Comparison of ENCODE assay signal across 8 cellular contexts in genomic region chr16:71412270-71413160, GRCh38. TPM values are rescaled to one million over a fixed set of nuclear protein-coding genes. Genes with fewer than 3 reads are reported as not detected.
DNase-seq lines count a peak whose midpoint lies in the region; ATAC-seq and TF ChIP-seq lines count a peak whose summit lies in the region.

No MANE protein-coding gene starts in this region.

- H3F3A ChIP-seq in neural progenitor cell (ENCODE audit: low read depth) = no peaks in the 10 kb centered on the region

- ATAC-seq in activated T-helper 17 cell treated with anti-CD3 and anti-CD28 coated beads, Interleukin-2, amount 50 U/mL, for 72 hours (replicated peaks) = peak; percentile 82
- peak; percentile 78 for ATAC-seq in foreskin keratinocyte

- no peaks in the 10 kb centered on the region for H3K79me2 ChIP-seq in KMS-11 (ENCODE audit: insufficient read depth, low read depth)
- H3K79me2 ChIP-seq in neural progenitor cell (ENCODE audit: low read depth) = no peaks in the 10 kb centered on the region

- peak overlapping the region; percentile 52; the same call in 1 of the 2 replicates for H2AFZ ChIP-seq in KMS-11 (ENCODE audit: low read depth)
- H2AFZ ChIP-seq in neural progenitor cell (replicated peaks) = peak overlapping the region; percentile 99

- H3K27me3 ChIP-seq in KMS-11 (ENCODE audit: insufficient read depth, low read depth) (no peaks in the 10 kb centered on the region; the same call in 1 of the 2 replicates), foreskin keratinocyte (peaks cover 2% of the 10 kb centered on the region), neural progenitor cell (peaks cover 4% of the 10 kb centered on the region)

- TF ChIP-seq CTCF in KMS-11 (conservative IDR thresholded peaks at IDR 0.05; ENCODE audit: low read depth, low read length) (peak; percentile 93), foreskin keratinocyte (conservative IDR thresholded peaks at IDR 0.05) (peak; percentile 77), neural progenitor cell (IDR thresholded peaks at IDR 0.05) (peak; percentile 65)

- H3K36me3 Mint-ChIP-seq in activated T-helper 17 cell treated with anti-CD3 and anti-CD28 coated beads, Interleukin-2, amount 50 U/mL, for 72 hours (ENCODE audit: low read depth) = no peaks in the 10 kb centered on the region
- no peaks in the 10 kb centered on the region for H3K36me3 Mint-ChIP-seq in neural progenitor cell

- H3K9ac ChIP-seq in KMS-11 (no peak overlapping the region), neural progenitor cell (no peak overlapping the region)

- no peak overlapping the region for H3K27ac Mint-ChIP-seq in activated T-helper 17 cell treated with anti-CD3 and anti-CD28 coated beads, Interleukin-2, amount 50 U/mL, for 72 hours
- H3K27ac Mint-ChIP-seq in neural progenitor cell = no peak overlapping the region

- H3K36me3 ChIP-seq in KMS-11 (ENCODE audit: insufficient read depth) = no peaks in the 10 kb centered on the region
- H3K36me3 ChIP-seq in neural progenitor cell = no peaks in the 10 kb centered on the region

- no peaks in the 10 kb centered on the region for H3K9me3 Mint-ChIP-seq in activated T-helper 17 cell treated with anti-CD3 and anti-CD28 coated beads, Interleukin-2, amount 50 U/mL, for 72 hours
- no peaks in the 10 kb centered on the region for H3K9me3 Mint-ChIP-seq in neural progenitor cell

- H3K4me3 Mint-ChIP-seq in activated T-helper 17 cell treated with anti-CD3 and anti-CD28 coated beads, Interleukin-2, amount 50 U/mL, for 72 hours = no peak overlapping the region
- H3K4me3 Mint-ChIP-seq in neural progenitor cell = peak overlapping the region; percentile 66

- H3K27ac ChIP-seq in KMS-11 (no peak overlapping the region), foreskin keratinocyte (no peak overlapping the region), neural progenitor cell (no peak overlapping the region)

- DNase-seq in NCI-H2029 (lab: John Stamatoyannopoulos, UW) (peak; percentile 13), NCI-H2029 treated with DMSO at 0.1 percent for 48 hours (lab: John Stamatoyannopoulos, UW) (no peak), RPMI7951 (ENCODE audit: low read depth) (peak; percentile 61), foreskin keratinocyte (peak; percentile 21 to 44), neural progenitor cell (ENCODE audit: low spot score) (peak; percentile 92), superior temporal gyrus (ENCODE audit: extremely low spot score) (peak; percentile 92)

- H3K4me1 ChIP-seq in KMS-11 (ENCODE audit: low read depth, poor library complexity, severe bottlenecking) = peaks cover 6% of the 10 kb centered on the region
- H3K4me1 ChIP-seq in foreskin keratinocyte = no peaks in the 10 kb centered on the region
- H3K4me1 ChIP-seq in neural progenitor cell = no peaks in the 10 kb centered on the region

- no peaks in the 10 kb centered on the region for H3K9me3 ChIP-seq in neural progenitor cell (ENCODE audit: low read depth)

- H3K4me3 ChIP-seq in KMS-11 (IDR thresholded peaks at IDR 0.05; ENCODE audit: insufficient read depth, low read depth, low read length) = no peak overlapping the region
- H3K4me3 ChIP-seq in neural progenitor cell = peak overlapping the region; percentile 54

- H3K4me2 ChIP-seq in KMS-11 (no peak overlapping the region), neural progenitor cell (peak overlapping the region; percentile 81)

- no peaks in the 10 kb centered on the region for H4K20me1 ChIP-seq in KMS-11 (ENCODE audit: insufficient read depth)
- H4K20me1 ChIP-seq in neural progenitor cell (ENCODE audit: low read depth) = no peaks in the 10 kb centered on the region

- H3K27me3 Mint-ChIP-seq in activated T-helper 17 cell treated with anti-CD3 and anti-CD28 coated beads, Interleukin-2, amount 50 U/mL, for 72 hours = peaks cover 31% of the 10 kb centered on the region
- H3K27me3 Mint-ChIP-seq in neural progenitor cell (ENCODE audit: insufficient read depth, low read depth) = peaks cover 10% of the 10 kb centered on the region

- no peaks in the 10 kb centered on the region for H3K4me1 Mint-ChIP-seq in activated T-helper 17 cell treated with anti-CD3 and anti-CD28 coated beads, Interleukin-2, amount 50 U/mL, for 72 hours
- H3K4me1 Mint-ChIP-seq in neural progenitor cell = peaks cover 4% of the 10 kb centered on the region

RNA-seq across cellular contexts. Expression of gene TLE7, which starts 29.3 kb away (rescaled TPM):
- not detected in 2 replicates for total RNA-seq in RPMI7951 (2014; rRNA removed; shearing (Covaris generic))
- total RNA-seq in activated T-helper 17 cell treated with anti-CD3 and anti-CD28 coated beads, Interleukin-2, amount 50 U/mL, for 72 hours = not detected
- total RNA-seq in foreskin keratinocyte (not detected in 2 replicates), neural progenitor cell (ENCODE audit: low replicate concordance) (not detected in 2 replicates)
- polyA plus RNA-seq in foreskin keratinocyte = not detected in 2 replicates

RNA-seq across cellular contexts. Expression of gene ZNF23, which starts 49.5 kb away (rescaled TPM):
- total RNA-seq in RPMI7951 (2014; rRNA removed; shearing (Covaris generic)) = 9.1 and 10.2 TPM in 2 replicates
- 1 to 10 TPM; 6.8 to 9.3 TPM for total RNA-seq in activated T-helper 17 cell treated with anti-CD3 and anti-CD28 coated beads, Interleukin-2, amount 50 U/mL, for 72 hours
- 6.7 and 7.5 TPM in 2 replicates for total RNA-seq in foreskin keratinocyte
- polyA plus RNA-seq in foreskin keratinocyte = 3.0 and 3.8 TPM in 2 replicates
- 13.8 and 18.2 TPM in 2 replicates for total RNA-seq in neural progenitor cell (ENCODE audit: low replicate concordance)

RNA-seq across cellular contexts. Expression of gene CALB2, which starts 54.0 kb away (rescaled TPM):
- 1.2 and 3.2 TPM in 2 replicates for total RNA-seq in RPMI7951 (2014; rRNA removed; shearing (Covaris generic))
- total RNA-seq in activated T-helper 17 cell treated with anti-CD3 and anti-CD28 coated beads, Interleukin-2, amount 50 U/mL, for 72 hours = not detected
- 0.07 TPM in 1 of 2 replicates, not detected in the other for total RNA-seq in foreskin keratinocyte
- polyA plus RNA-seq in foreskin keratinocyte = 0.09 TPM in 1 of 2 replicates, not detected in the other
- 0.62 TPM in 1 of 2 replicates, not detected in the other for total RNA-seq in neural progenitor cell (ENCODE audit: low replicate concordance)
